ENCODE assay signal across 12 cellular contexts in genomic region chr11:74257934-74258553, GRCh38. TPM values are rescaled to one million over a fixed set of nuclear protein-coding genes. Genes with fewer than 3 reads are reported as not detected.
DNase-seq lines count a peak whose midpoint lies in the region; ATAC-seq and TF ChIP-seq lines count a peak whose summit lies in the region.
"Had no signal": no experiment of that assay in that cellular context is flagged by ENCODE, and none has a peak within 500 bp of the region (broad histone marks: within the 10 kb centered on the region; RNA-seq: fewer than 3 reads in every experiment).

No MANE protein-coding gene starts in this region.

- POLR2A ChIA-PET in Caco-2 (lab: Charles Lee) (interaction anchor here (0.5 kb wide), 1 partner anchor 293 kb away, joined by 4 read pairs; no protein-coding TSS in a partner anchor), PC-3 (lab: Charles Lee; ENCODE audit: unreplicated experiment) (no interaction called here)

- intact Hi-C loops in Caco-2 (cut with micrococcal nuclease; ENCODE audit: unreplicated experiment) (no loop called here), PC-3 (cut with micrococcal nuclease) (loop anchor here (2.0 kb wide), 1 partner anchor 313 kb away; no protein-coding TSS in a partner anchor)
- intact Hi-C loops in activated T-helper 2 cell treated with anti-CD3 and anti-CD28 coated beads, Interferon-gamma antibody, Interleukin-2, Interleukin-4, amounts not matched to agents 10 μg/mL and 5 μg/mL and 100 μg/mL, durations not matched to agents 14 hours and 24 hours and 36 hours (cut with micrococcal nuclease), result loop anchor here (2.0 kb wide), 1 partner anchor 191 kb away; no protein-coding TSS in a partner anchor
- intact Hi-C loops in activated naive CD4-positive, alpha-beta T cell treated with anti-CD3 and anti-CD28 coated beads for 36 hours (cut with micrococcal nuclease), result loop anchor here (5.0 kb wide), 2 partner anchors 129 to 296 kb away; no protein-coding TSS in a partner anchor

- ATAC-seq in PC-3 (peak; percentile 46), HG03280 (IDR thresholded peaks at IDR 0.05; ENCODE audit: unreplicated experiment) (no peak)

- H4K20me1 ChIP-seq in PC-3 (ENCODE audit: low read length), result no peaks in the 10 kb centered on the region
- no peaks in the 10 kb centered on the region for H4K20me1 ChIP-seq in osteoblast (ENCODE audit: insufficient read depth, low read length)

- H3K36me3 ChIP-seq in Caco-2 (ENCODE audit: control insufficient read depth, insufficient read depth, low read length) (0 out of 2 replicates have a peak, but pooled peaks cover 4% of the 10 kb centered on the region), PC-3 (ENCODE audit: low read depth, low read length) (peaks cover 3% of the 10 kb centered on the region; the same call in 1 of the 2 replicates), osteoblast (ENCODE audit: insufficient read depth, low read length) (peaks cover 15% of the 10 kb centered on the region)

- H3K36me3 Mint-ChIP-seq in Caco-2 (ENCODE audit: insufficient read depth, unreplicated experiment), result peaks cover 34% of the 10 kb centered on the region
- H3K36me3 Mint-ChIP-seq in activated T-helper 2 cell treated with anti-CD3 and anti-CD28 coated beads, Interferon-gamma antibody, Interleukin-2, Interleukin-4, amounts not matched to agents 10 μg/mL and 5 μg/mL and 100 μg/mL, durations not matched to agents 14 hours and 24 hours and 36 hours (ENCODE audit: low read depth), result peaks cover 26% of the 10 kb centered on the region
- H3K36me3 Mint-ChIP-seq in activated naive CD4-positive, alpha-beta T cell treated with anti-CD3 and anti-CD28 coated beads for 36 hours (ENCODE audit: low read depth), result peaks cover 11% of the 10 kb centered on the region

- H3K27me3 ChIP-seq in Caco-2 (replicated peaks; ENCODE audit: control insufficient read depth, insufficient read depth, low read length) (no peaks in the 10 kb centered on the region), PC-3 (ENCODE audit: low read length) (no peaks in the 10 kb centered on the region), osteoblast (ENCODE audit: insufficient read depth, low read length) (no peaks in the 10 kb centered on the region)

- H3K9me3 Mint-ChIP-seq in Caco-2 (ENCODE audit: unreplicated experiment), result peaks cover 10% of the 10 kb centered on the region
- H3K9me3 Mint-ChIP-seq in activated T-helper 2 cell treated with anti-CD3 and anti-CD28 coated beads, Interferon-gamma antibody, Interleukin-2, Interleukin-4, amounts not matched to agents 10 μg/mL and 5 μg/mL and 100 μg/mL, durations not matched to agents 14 hours and 24 hours and 36 hours, result no peaks in the 10 kb centered on the region
- no peaks in the 10 kb centered on the region for H3K9me3 Mint-ChIP-seq in activated naive CD4-positive, alpha-beta T cell treated with anti-CD3 and anti-CD28 coated beads for 36 hours

- CTCF ChIA-PET in Caco-2 (lab: Charles Lee) (no interaction called here), PC-3 (lab: Charles Lee) (interaction anchor here (0.6 kb wide), 1 partner anchor 61 kb away, joined by 3 read pairs; no protein-coding TSS in a partner anchor)
- CTCF ChIA-PET in activated naive CD4-positive, alpha-beta T cell treated with anti-CD3 and anti-CD28 coated beads for 36 hours (lab: Charles Lee), result interaction anchor here (0.7 kb wide), 1 partner anchor 192 kb away, joined by 3 read pairs; no protein-coding TSS in a partner anchor

- H2AFZ ChIP-seq in PC-3 (ENCODE audit: low read length) (no peak overlapping the region), osteoblast (ENCODE audit: low read length) (no peak overlapping the region)

- H3K4me1 ChIP-seq in Caco-2 (no peaks in the 10 kb centered on the region), PC-3 (ENCODE audit: insufficient read depth, low read length) (peaks cover 15% of the 10 kb centered on the region), osteoblast (ENCODE audit: insufficient read depth, low read length) (peaks cover 16% of the 10 kb centered on the region)

- no peaks in the 10 kb centered on the region for H3K27me3 Mint-ChIP-seq in Caco-2 (ENCODE audit: insufficient read depth, unreplicated experiment)
- H3K27me3 Mint-ChIP-seq in activated T-helper 2 cell treated with anti-CD3 and anti-CD28 coated beads, Interferon-gamma antibody, Interleukin-2, Interleukin-4, amounts not matched to agents 10 μg/mL and 5 μg/mL and 100 μg/mL, durations not matched to agents 14 hours and 24 hours and 36 hours (ENCODE audit: low read depth), result peaks cover 6% of the 10 kb centered on the region
- H3K27me3 Mint-ChIP-seq in activated naive CD4-positive, alpha-beta T cell treated with anti-CD3 and anti-CD28 coated beads for 36 hours (ENCODE audit: low read depth), result no peaks in the 10 kb centered on the region
- H3K27me3 Mint-ChIP-seq: CD4-positive, CD25-positive, alpha-beta regulatory T cell had no signal

- peak overlapping the region; percentile 24 for H3K27ac ChIP-seq in PC-3 (ENCODE audit: low read length)
- H3K27ac ChIP-seq in osteoblast (ENCODE audit: low read depth, low read length), result peak overlapping the region; percentile 37

- no peak overlapping the region for H3K27ac Mint-ChIP-seq in Caco-2 (ENCODE audit: unreplicated experiment)
- H3K27ac Mint-ChIP-seq in activated T-helper 2 cell treated with anti-CD3 and anti-CD28 coated beads, Interferon-gamma antibody, Interleukin-2, Interleukin-4, amounts not matched to agents 10 μg/mL and 5 μg/mL and 100 μg/mL, durations not matched to agents 14 hours and 24 hours and 36 hours, result no peak overlapping the region
- no peak overlapping the region for H3K27ac Mint-ChIP-seq in activated naive CD4-positive, alpha-beta T cell treated with anti-CD3 and anti-CD28 coated beads for 36 hours

- H3K4me3 ChIP-seq in Caco-2 (ENCODE audit: low read depth, low read length) (no peak overlapping the region), PC-3 (ENCODE audit: low read length) (no peak overlapping the region), fibroblast of pulmonary artery (replicated peaks; ENCODE audit: low read depth, low read length) (no peak overlapping the region), osteoblast (ENCODE audit: insufficient read depth, low read length) (no peak overlapping the region)

- H3K4me2 ChIP-seq in PC-3 (ENCODE audit: low read length), result no peak overlapping the region
- peak overlapping the region; percentile 9 for H3K4me2 ChIP-seq in osteoblast (ENCODE audit: insufficient read depth, low read length)

- H3K4me3 Mint-ChIP-seq in Caco-2 (ENCODE audit: unreplicated experiment), result no peak overlapping the region
- H3K4me3 Mint-ChIP-seq in activated T-helper 2 cell treated with anti-CD3 and anti-CD28 coated beads, Interferon-gamma antibody, Interleukin-2, Interleukin-4, amounts not matched to agents 10 μg/mL and 5 μg/mL and 100 μg/mL, durations not matched to agents 14 hours and 24 hours and 36 hours (ENCODE audit: low read depth), result no peak overlapping the region
- H3K4me3 Mint-ChIP-seq in activated naive CD4-positive, alpha-beta T cell treated with anti-CD3 and anti-CD28 coated beads for 36 hours, result no peak overlapping the region
- H3K4me3 Mint-ChIP-seq: CD4-positive, CD25-positive, alpha-beta regulatory T cell had no signal

- no peak for DNase-seq in Caco-2
- peak; percentile 64 for DNase-seq in PC-3
- DNase-seq in fibroblast of pulmonary artery (ENCODE audit: low read depth), result peak; percentile 74
- DNase-seq in osteoblast (ENCODE audit: insufficient read length, low spot score, missing footprints), result peak; percentile 89
- DNase-seq in activated T-helper 2 cell treated with anti-CD3 and anti-CD28 coated beads, Interferon-gamma antibody, Interleukin-2, Interleukin-4, amounts not matched to agents 10 μg/mL and 5 μg/mL and 100 μg/mL, durations not matched to agents 14 hours and 24 hours and 36 hours (ENCODE audit: low spot score), result no peak
- no peak for DNase-seq in T-helper 1 cell
- DNase-seq in activated naive CD4-positive, alpha-beta T cell treated with anti-CD3 and anti-CD28 coated beads for 36 hours, result no peak
- DNase-seq: activated CD4-positive, alpha-beta T cell treated with anti-CD3 and anti-CD28 coated beads, Interleukin-2, amount 50 U/mL, for 48 hours; CD4-positive, CD25-positive, alpha-beta regulatory T cell; NCI-H187 had no signal

- no peak overlapping the region for H3K9ac ChIP-seq in PC-3 (ENCODE audit: low read length)

- BruUV-seq in Caco-2 (replicated peaks; lab: Mats Ljungman, UMichigan) (TSS peak; percentile 28), PC-3 (replicated peaks; lab: Mats Ljungman, UMichigan) (no TSS peak)

- TF ChIP-seq CTCF in Caco-2 (IDR thresholded peaks at IDR 0.05; ENCODE audit: insufficient read depth in 1 of 2, low read depth in 1 of 2, low read length in 1 of 2, severe bottlenecking in 1 of 2, unreplicated experiment in 1 of 2) (no peak), PC-3 (conservative IDR thresholded peaks at IDR 0.05; ENCODE audit: low read depth, low read length) (no peak), fibroblast of pulmonary artery (IDR thresholded peaks at IDR 0.05; ENCODE audit: low read length, missing control alignments) (no peak), osteoblast (IDR thresholded peaks at IDR 0.05; ENCODE audit: extremely low read depth, low read depth, low read length) (no peak)

- no peaks in the 10 kb centered on the region for H3K9me2 ChIP-seq in PC-3 (replicated peaks; ENCODE audit: low read length)

- no peaks in the 10 kb centered on the region for H3K4me1 Mint-ChIP-seq in Caco-2 (ENCODE audit: low read depth, unreplicated experiment)
- no peaks in the 10 kb centered on the region for H3K4me1 Mint-ChIP-seq in activated T-helper 2 cell treated with anti-CD3 and anti-CD28 coated beads, Interferon-gamma antibody, Interleukin-2, Interleukin-4, amounts not matched to agents 10 μg/mL and 5 μg/mL and 100 μg/mL, durations not matched to agents 14 hours and 24 hours and 36 hours (ENCODE audit: low read depth)
- H3K4me1 Mint-ChIP-seq in activated naive CD4-positive, alpha-beta T cell treated with anti-CD3 and anti-CD28 coated beads for 36 hours (ENCODE audit: low read depth), result peaks cover 3% of the 10 kb centered on the region

- H3F3A ChIP-seq in PC-3 (ENCODE audit: low read length, unreplicated experiment), result no peaks in the 10 kb centered on the region

- H3K9me3 ChIP-seq in Caco-2 (peaks cover 11% of the 10 kb centered on the region), PC-3 (ENCODE audit: low read length) (no peaks in the 10 kb centered on the region), osteoblast (ENCODE audit: low read depth, low read length) (no peaks in the 10 kb centered on the region)

- H3K79me2 ChIP-seq in PC-3 (ENCODE audit: low read length) (no peaks in the 10 kb centered on the region), osteoblast (ENCODE audit: insufficient read depth, low read length) (no peaks in the 10 kb centered on the region)

RNA-seq across cellular contexts. Expression of gene P4HA3, which starts 53.4 kb away (rescaled TPM):
- total RNA-seq in Caco-2 (2022) (0.42 TPM in 1 of 2 replicates, not detected in the other), PC-3 (2014; rRNA removed) (2.0 and 3.7 TPM in 2 replicates), osteoblast (8.7 and 19.2 TPM in 2 replicates)
- total RNA-seq in activated T-helper 2 cell treated with anti-CD3 and anti-CD28 coated beads, Interferon-gamma antibody, Interleukin-2, Interleukin-4, amounts not matched to agents 10 μg/mL and 5 μg/mL and 100 μg/mL, durations not matched to agents 14 hours and 24 hours and 36 hours, result not detected in 2 replicates
- total RNA-seq in activated naive CD4-positive, alpha-beta T cell treated with anti-CD3 and anti-CD28 coated beads for 36 hours, result not detected
- total RNA-seq: CD4-positive, CD25-positive, alpha-beta regulatory T cell; H1 had no signal

Comparison
In these comparisons a context has a peak if more than half of its experiments do, and no peak if none do; other contexts are left out.
1. DNase-seq: peak in PC-3 (single experiment), fibroblast of pulmonary artery (single experiment) and osteoblast (single experiment); none in Caco-2 (0 of 2), activated T-helper 2 cell treated with anti-CD3 and anti-CD28 coated beads, Interferon-gamma antibody, Interleukin-2, Interleukin-4, amounts not matched to agents 10 μg/mL and 5 μg/mL and 100 μg/mL, durations not matched to agents 14 hours and 24 hours and 36 hours (single experiment), T-helper 1 cell (0 of 5) and activated naive CD4-positive, alpha-beta T cell treated with anti-CD3 and anti-CD28 coated beads for 36 hours (single experiment).